ENCODE assay signal across 15 cellular contexts in genomic region chr2:235640900-235641299, GRCh38.
DNase-seq lines count a peak whose midpoint lies in the region; ATAC-seq and TF ChIP-seq lines count a peak whose summit lies in the region.
"Had no signal": no experiment of that assay in that cellular context is flagged by ENCODE, and none has a peak within 500 bp of the region (broad histone marks: within the 10 kb centered on the region; RNA-seq: fewer than 3 reads in every experiment).

No MANE protein-coding gene starts in this region.

- DNase-seq in NCI-H69 (lab: John Stamatoyannopoulos, UW) = peak; percentile 79
- no peak for DNase-seq in type B pancreatic cell (ENCODE audit: extremely low spot score, unreplicated experiment)
- DNase-seq in NCI-H2029 (lab: John Stamatoyannopoulos, UW) = no peak
- DNase-seq in activated T-cell treated with anti-CD3 and anti-CD28 coated beads, Interleukin-2, amount 50 U/mL, for 24 hours = no peak
- DNase-seq: activated naive CD4-positive, alpha-beta T cell; Caco-2; MM.1S; stimulated activated CD4-positive, alpha-beta T cell treated with anti-CD3 and anti-CD28 coated beads, Interleukin-4, amount 100 ng/mL, for 24 hours had no signal

- peaks cover 68% of the 10 kb centered on the region for H3K4me1 Mint-ChIP-seq in nephron
- H3K4me1 Mint-ChIP-seq in type B pancreatic cell (ENCODE audit: unreplicated experiment) = peaks cover 59% of the 10 kb centered on the region
- H3K4me1 Mint-ChIP-seq in activated T-cell treated with anti-CD3 and anti-CD28 coated beads, Interleukin-2, amount 50 U/mL, for 24 hours (ENCODE audit: low read depth) = no peaks in the 10 kb centered on the region
- H3K4me1 Mint-ChIP-seq: stimulated activated memory B cell treated with anti-CD40 and anti-IgM and Interleukin-4, amounts not matched to agents 10 μg/mL and 1 μg/mL and 100 μg/mL, for 72 hours had no signal

- H3K36me3 Mint-ChIP-seq in nephron (ENCODE audit: low read depth) (no peaks in the 10 kb centered on the region), type B pancreatic cell (peaks cover 5% of the 10 kb centered on the region)
- H3K36me3 Mint-ChIP-seq in activated T-cell treated with anti-CD3 and anti-CD28 coated beads, Interleukin-2, amount 50 U/mL, for 24 hours (ENCODE audit: low read depth) = no peaks in the 10 kb centered on the region
- H3K36me3 Mint-ChIP-seq: stimulated activated memory B cell treated with anti-CD40 and anti-IgM and Interleukin-4, amounts not matched to agents 10 μg/mL and 1 μg/mL and 100 μg/mL, for 72 hours had no signal

- no peaks in the 10 kb centered on the region for H3K9me3 Mint-ChIP-seq in nephron
- H3K9me3 Mint-ChIP-seq in type B pancreatic cell = no peaks in the 10 kb centered on the region
- H3K9me3 Mint-ChIP-seq in activated T-cell treated with anti-CD3 and anti-CD28 coated beads, Interleukin-2, amount 50 U/mL, for 24 hours = no peaks in the 10 kb centered on the region
- H3K9me3 Mint-ChIP-seq: stimulated activated memory B cell treated with anti-CD40 and anti-IgM and Interleukin-4, amounts not matched to agents 10 μg/mL and 1 μg/mL and 100 μg/mL, for 72 hours had no signal

- peak overlapping the region in 1 of 3 experiments; percentile 83 for H3K4me3 Mint-ChIP-seq in nephron
- H3K4me3 Mint-ChIP-seq in type B pancreatic cell = peak overlapping the region; percentile 24
- H3K4me3 Mint-ChIP-seq in activated T-cell treated with anti-CD3 and anti-CD28 coated beads, Interleukin-2, amount 50 U/mL, for 24 hours = no peak overlapping the region
- H3K4me3 Mint-ChIP-seq: stimulated activated memory B cell treated with anti-CD40 and anti-IgM and Interleukin-4, amounts not matched to agents 10 μg/mL and 1 μg/mL and 100 μg/mL, for 72 hours had no signal

- TF ChIP-seq CTCF in nephron (IDR thresholded peaks at IDR 0.05; ENCODE audit: unreplicated experiment in 3 of 3) = no peak
- TF ChIP-seq CTCF in type B pancreatic cell (conservative IDR thresholded peaks at IDR 0.05) = no peak

- H3K27me3 Mint-ChIP-seq in nephron (ENCODE audit: low read depth) = peaks cover 7% of the 10 kb centered on the region
- no peaks in the 10 kb centered on the region for H3K27me3 Mint-ChIP-seq in type B pancreatic cell
- peaks cover 54% of the 10 kb centered on the region for H3K27me3 Mint-ChIP-seq in activated T-cell treated with anti-CD3 and anti-CD28 coated beads, Interleukin-2, amount 50 U/mL, for 24 hours
- H3K27me3 Mint-ChIP-seq: progenitor cell of endocrine pancreas had no signal

- peak overlapping the region; percentile 94 for H3K27ac ChIP-seq in cingulate gyrus (ENCODE audit: low read depth, low read length)
- H3K27ac ChIP-seq: cardiac muscle cell, SJSA1 had no signal

- H3K27ac Mint-ChIP-seq in nephron (peak overlapping the region in 2 of 3 experiments; percentile 17 to 39), type B pancreatic cell (no peak overlapping the region)
- H3K27ac Mint-ChIP-seq in activated T-cell treated with anti-CD3 and anti-CD28 coated beads, Interleukin-2, amount 50 U/mL, for 24 hours = no peak overlapping the region
- H3K27ac Mint-ChIP-seq: progenitor cell of endocrine pancreas; stimulated activated memory B cell treated with anti-CD40 and anti-IgM and Interleukin-4, amounts not matched to agents 10 μg/mL and 1 μg/mL and 100 μg/mL, for 72 hours had no signal

- ATAC-seq in HG03108 (IDR thresholded peaks at IDR 0.05; ENCODE audit: unreplicated experiment) = no peak
- ATAC-seq: stimulated activated memory B cell treated with anti-CD40 and anti-IgM and Interleukin-4, amounts not matched to agents 10 μg/mL and 1 μg/mL and 100 μg/mL, for 72 hours had no signal

Comparison
In these comparisons a context has a peak if more than half of its experiments do, and no peak if none do; other contexts are left out.
1. H3K27ac Mint-ChIP-seq: peak in nephron (2 of 3); none in type B pancreatic cell (single experiment) and activated T-cell treated with anti-CD3 and anti-CD28 coated beads, Interleukin-2, amount 50 U/mL, for 24 hours (single experiment).